ENCODE assay signal across 12 cellular contexts in the genomic region with DNA sequence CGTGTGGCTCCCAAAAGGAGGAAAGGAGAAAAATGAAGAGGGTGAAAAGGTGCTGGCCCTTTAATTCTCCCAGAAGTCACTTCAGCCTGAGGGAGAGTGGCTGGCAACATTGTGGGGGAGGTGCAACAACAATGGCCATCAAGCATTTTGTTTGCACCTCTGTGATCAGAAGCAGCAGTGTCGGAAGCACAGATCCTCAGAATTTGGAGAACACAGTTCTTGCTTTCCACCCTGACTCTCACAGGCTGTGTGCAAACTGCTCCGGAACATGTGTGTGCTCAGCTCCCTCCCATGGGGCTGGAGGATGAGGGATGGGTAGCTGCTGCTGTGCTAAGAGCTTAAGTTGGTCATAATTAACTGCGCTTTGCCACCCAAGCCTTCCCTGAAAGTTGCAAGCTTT.
DNase-seq lines count a peak whose midpoint lies in the region; ATAC-seq and TF ChIP-seq lines count a peak whose summit lies in the region.
"Had no signal": no experiment of that assay in that cellular context is flagged by ENCODE, and none has a peak within 500 bp of the region (broad histone marks: within the 10 kb centered on the region; RNA-seq: fewer than 3 reads in every experiment).

No MANE protein-coding gene starts in this region.

- POLR2A ChIA-PET in OCI-LY7 (lab: Charles Lee) = interaction anchor here (0.8 kb wide), 1 partner anchor 14 kb away, joined by 3 read pairs; no protein-coding TSS in a partner anchor

- CTCF ChIA-PET in OCI-LY7 (lab: Charles Lee; ENCODE audit: unreplicated experiment) = no interaction called here

- no peak for TF ChIP-seq CTCF in WI38 (IDR thresholded peaks at IDR 0.05; ENCODE audit: low read depth, low read length)
- TF ChIP-seq CTCF in left ventricle myocardium inferior (IDR thresholded peaks at IDR 0.05; ENCODE audit: borderline replicate concordance) = no peak
- no peak for TF ChIP-seq CTCF in retinal pigment epithelial cell (conservative IDR thresholded peaks at IDR 0.05; ENCODE audit: low read depth, low read length)
- TF ChIP-seq CTCF in OCI-LY7 (conservative IDR thresholded peaks at IDR 0.05; ENCODE audit: low read length) = no peak

- no peak overlapping the region for H3K4me2 ChIP-seq in OCI-LY7 (ENCODE audit: low read length)

- H3K4me3 ChIP-seq in WI38 (ENCODE audit: low read depth, low read length) (peak overlapping the region; percentile 45), left ventricle myocardium inferior (peak overlapping the region; percentile 60), retinal pigment epithelial cell (ENCODE audit: low read length) (peak overlapping the region; percentile 5), OCI-LY7 (ENCODE audit: low read depth, low read length, poor library complexity, severe bottlenecking) (no peak overlapping the region)
- H3K4me3 ChIP-seq: pancreas, SK-N-MC had no signal

- H3K79me2 ChIP-seq in OCI-LY7 (ENCODE audit: insufficient read depth, low read depth, low read length) = no peaks in the 10 kb centered on the region

- H3K36me3 ChIP-seq in left ventricle myocardium inferior = no peaks in the 10 kb centered on the region
- H3K36me3 ChIP-seq in OCI-LY7 (ENCODE audit: insufficient read depth, low read length) = no peaks in the 10 kb centered on the region
- H3K36me3 ChIP-seq: pancreas had no signal

- H4K20me1 ChIP-seq in OCI-LY7 (ENCODE audit: insufficient read depth, low read length) = no peaks in the 10 kb centered on the region

- intact Hi-C loops in left ventricle myocardium inferior (cut with micrococcal nuclease) = no loop called here
- intact Hi-C loops in OCI-LY7 (cut with micrococcal nuclease; ENCODE audit: unreplicated experiment) = no loop called here

- BruUV-seq in OCI-LY7 (replicated peaks; lab: Mats Ljungman, UMichigan) = no TSS peak

- H3K4me1 ChIP-seq in left ventricle myocardium inferior = no peaks in the 10 kb centered on the region
- H3K4me1 ChIP-seq in OCI-LY7 (ENCODE audit: insufficient read depth, low read length, poor library complexity, severe bottlenecking) = no peaks in the 10 kb centered on the region
- H3K4me1 ChIP-seq: pancreas had no signal

- no peak overlapping the region for H2AFZ ChIP-seq in OCI-LY7 (ENCODE audit: low read length)

- DNase-seq in GM03348 (ENCODE audit: low spot score) (peak; percentile 68), left ventricle myocardium inferior (no peak), retinal pigment epithelial cell (ENCODE audit: low read depth) (no peak), hippocampal formation (lab: John Stamatoyannopoulos, UW) (no peak), OCI-LY7 (ENCODE audit: low spot score) (no peak)
- no peak for DNase-seq in stimulated activated CD4-positive, alpha-beta T cell treated with anti-CD3 and anti-CD28 coated beads, Interleukin-1b, Interleukin-23, amount 100 ng/mL, for 48 hours
- DNase-seq: activated CD4-positive, alpha-beta T cell treated with anti-CD3 and anti-CD28 coated beads, Interleukin-2, amount 50 U/mL, for 4 hours; kidney; pancreas had no signal

- no peaks in the 10 kb centered on the region for H3K9me2 ChIP-seq in OCI-LY7 (ENCODE audit: insufficient read depth, low read length)

- H3K27me3 ChIP-seq in left ventricle myocardium inferior (ENCODE audit: low read depth) = peaks cover 11% of the 10 kb centered on the region
- H3K27me3 ChIP-seq: pancreas had no signal

- no peak for ATAC-seq in GM21423 (IDR thresholded peaks at IDR 0.05; ENCODE audit: unreplicated experiment)
- ATAC-seq: pancreas had no signal

- H3K9me3 ChIP-seq in left ventricle myocardium inferior (replicated peaks) (peaks cover 6% of the 10 kb centered on the region), OCI-LY7 (ENCODE audit: low read length) (no peaks in the 10 kb centered on the region)
- H3K9me3 ChIP-seq: pancreas had no signal

- H3K27ac ChIP-seq in left ventricle myocardium inferior (replicated peaks) (peak overlapping the region; percentile 40), OCI-LY7 (ENCODE audit: low read depth, low read length, poor library complexity, severe bottlenecking) (no peak overlapping the region)
- H3K27ac ChIP-seq: pancreas, SK-N-MC had no signal
